ENCODE assay signal across 1 cellular context in genomic region chr12:132078190-132078589, GRCh38.
TF ChIP-seq lines count a peak whose summit lies in the region.

No MANE protein-coding gene starts in this region.

TF ChIP-seq in HCT116, 20 proteins besides CTCF, POLR2A, EP300 and RAD21 (continued from another document):
- TF ChIP-seq REST (IDR thresholded peaks at IDR 0.05; ENCODE audit: low read depth) (no peak), YY1 (IDR thresholded peaks at IDR 0.05; ENCODE audit: extremely low read depth, insufficient replicate concordance, low read depth, low read length) (no peak), SIN3A (IDR thresholded peaks at IDR 0.05; ENCODE audit: low read depth) (no peak)
